Comparison of ENCODE assay signal across 8 cellular contexts in the genomic region with DNA sequence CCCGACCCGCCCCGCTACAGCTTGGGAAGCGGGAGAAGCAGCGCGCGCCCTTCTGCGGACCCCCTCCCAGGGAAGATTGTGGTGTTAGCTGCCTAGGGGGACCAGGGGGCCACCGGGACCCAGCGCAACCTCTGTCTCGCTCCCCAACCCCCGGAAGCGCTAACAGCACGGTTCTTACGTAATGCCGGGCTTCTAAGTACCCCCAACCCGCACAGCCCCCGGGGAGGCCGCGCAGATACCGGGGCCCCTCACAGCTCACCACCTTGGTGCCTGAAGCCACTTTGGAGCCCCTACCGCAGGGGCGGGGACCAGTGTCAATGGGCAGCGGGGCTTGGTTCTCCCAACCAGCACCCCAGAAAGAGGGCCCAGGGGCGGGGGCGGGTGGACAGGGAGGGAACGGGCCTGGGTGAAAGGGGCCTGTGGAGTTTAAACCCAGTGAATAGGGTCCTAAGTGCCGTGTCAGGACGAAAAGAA. TPM values are rescaled to one million over a fixed set of nuclear protein-coding genes. Genes with fewer than 3 reads are reported as not detected.
DNase-seq lines count a peak whose midpoint lies in the region; ATAC-seq, FAIRE-seq and TF ChIP-seq lines count a peak whose summit lies in the region.

No MANE protein-coding gene starts in this region.

- POLR2A ChIA-PET in Panc1 (lab: Charles Lee): no interaction called here

- BruUV-seq in Panc1 (replicated peaks; lab: Mats Ljungman, UMichigan): no TSS peak

- H3K9me3 Mint-ChIP-seq in natural killer cell treated with Interleukin-12 subunit alpha and Interleukin-12 subunit beta and Interleukin-15 and Interleukin-18, amount 100 ng/mL, for 72 hours: no peaks in the 10 kb centered on the region

- no peak overlapping the region for H3K27ac ChIP-seq in Panc1 (ENCODE audit: low read length)

- no peaks in the 10 kb centered on the region; the same call in 1 of the 2 replicates for H3K36me3 ChIP-seq in Panc1 (ENCODE audit: control insufficient read depth, insufficient read depth, low read length)

- H3K36me3 Mint-ChIP-seq in natural killer cell treated with Interleukin-12 subunit alpha and Interleukin-12 subunit beta and Interleukin-15 and Interleukin-18, amount 100 ng/mL, for 72 hours: no peaks in the 10 kb centered on the region

- in situ Hi-C loops in Panc1 (cut with HindIII; ENCODE audit: low pct_unique_long_range_greater_than_20kb, low sequenced_read_pairs): no loop called here

- H3K4me1 ChIP-seq in Panc1 (ENCODE audit: control insufficient read depth, insufficient read depth, low read length): peaks cover 8% of the 10 kb centered on the region

- no peak for TF ChIP-seq POLR2A in GM12891 (IDR thresholded peaks at IDR 0.05; ENCODE audit: low read depth, low read length)

- peaks cover 7 to 9% of the 10 kb centered on the region in 2 donors for H3K27me3 Mint-ChIP-seq in natural killer cell treated with Interleukin-12 subunit alpha and Interleukin-12 subunit beta and Interleukin-15 and Interleukin-18, amount 100 ng/mL, for 72 hours

- ATAC-seq in Panc1: no peak
- no peak for ATAC-seq in natural killer cell treated with Interleukin-12 subunit alpha and Interleukin-12 subunit beta and Interleukin-15 and Interleukin-18, amount 100 ng/mL, for 72 hours
- no peak for ATAC-seq in HG02759 (IDR thresholded peaks at IDR 0.05; ENCODE audit: unreplicated experiment)

- H3K9me3 ChIP-seq in Panc1 (ENCODE audit: control insufficient read depth, insufficient read depth, low read depth, low read length): no peaks in the 10 kb centered on the region

- intact Hi-C loops in Panc1 (cut with micrococcal nuclease; ENCODE audit: unreplicated experiment): no loop called here

- peaks cover 0 to 6% of the 10 kb centered on the region in 2 donors for H3K4me1 Mint-ChIP-seq in natural killer cell treated with Interleukin-12 subunit alpha and Interleukin-12 subunit beta and Interleukin-15 and Interleukin-18, amount 100 ng/mL, for 72 hours (ENCODE audit: low read depth in 2 of 2)

- peak overlapping the region; percentile 58 for H3K4me3 Mint-ChIP-seq in natural killer cell treated with Interleukin-12 subunit alpha and Interleukin-12 subunit beta and Interleukin-15 and Interleukin-18, amount 100 ng/mL, for 72 hours

- DNase-seq in AG10803 (ENCODE audit: low read depth) (no peak), Panc1 (ENCODE audit: low read depth, low spot score) (no peak), epithelial cell of esophagus (ENCODE audit: low read depth) (no peak), epidermal melanocyte (ENCODE audit: insufficient read length, low spot score) (no peak), NCI-H1930 (lab: John Stamatoyannopoulos, UW) (no peak), GM12891 (ENCODE audit: insufficient read length, low spot score) (no peak)
- DNase-seq in natural killer cell treated with Interleukin-12 subunit alpha and Interleukin-12 subunit beta and Interleukin-15 and Interleukin-18, amount 100 ng/mL, for 72 hours (ENCODE audit: low spot score): no peak

- CTCF ChIA-PET in Panc1 (lab: Charles Lee): no interaction called here

- H3K27ac Mint-ChIP-seq in natural killer cell treated with Interleukin-12 subunit alpha and Interleukin-12 subunit beta and Interleukin-15 and Interleukin-18, amount 100 ng/mL, for 72 hours: no peak overlapping the region

- H3K4me3 ChIP-seq in AG10803 (ENCODE audit: low read length) (peak overlapping the region; percentile 73), Panc1 (ENCODE audit: low read depth in 2 of 2, low read length in 2 of 2) (peak overlapping the region; percentile 16 to 34; a peak in 2 of 4 replicates), epithelial cell of esophagus (ENCODE audit: low read length) (peak overlapping the region; percentile 36)

- TF ChIP-seq CTCF in AG10803 (conservative IDR thresholded peaks at IDR 0.05; ENCODE audit: low read length): no peak
- TF ChIP-seq CTCF in Panc1 (IDR thresholded peaks at IDR 0.05): no peak
- TF ChIP-seq CTCF in epithelial cell of esophagus (IDR thresholded peaks at IDR 0.05; ENCODE audit: insufficient read depth, low read depth, low read length, missing control alignments): no peak

- FAIRE-seq in GM12891 (lab: Jason Lieb, UNC): no peak

- H3K27me3 ChIP-seq in Panc1 (ENCODE audit: control insufficient read depth, insufficient read depth, low read length): peaks cover 3% of the 10 kb centered on the region; the same call in 1 of the 2 replicates

TF ChIP-seq in GM12891, 5 proteins besides CTCF, POLR2A, EP300 and RAD21:
- no peak for TF ChIP-seq SPI1 (IDR thresholded peaks at IDR 0.05; ENCODE audit: low read depth, low read length)
- no peak for TF ChIP-seq PAX5 (IDR thresholded peaks at IDR 0.05; ENCODE audit: insufficient read depth, low read length, severe bottlenecking)
- no peak for TF ChIP-seq TAF1 (IDR thresholded peaks at IDR 0.05; ENCODE audit: low read depth, low read length)
- TF ChIP-seq POU2F2 (IDR thresholded peaks at IDR 0.05; ENCODE audit: low read depth, low read length): no peak
- no peak for TF ChIP-seq POLR2AphosphoS5 (IDR thresholded peaks at IDR 0.05; ENCODE audit: low read depth, low read length)

RNA-seq across cellular contexts. Expression of gene MPP2, which starts 0.3 kb away (rescaled TPM):
- 3.5 TPM for total RNA-seq in Panc1 (2021; ENCODE audit: unreplicated experiment)
- polyA plus RNA-seq in Panc1 (2012; ENCODE audit: insufficient read length): 4.4 TPM
- under 1 TPM; 0.47 to 0.64 TPM for total RNA-seq in natural killer cell treated with Interleukin-12 subunit alpha and Interleukin-12 subunit beta and Interleukin-15 and Interleukin-18, amount 100 ng/mL, for 72 hours
- 0.04 TPM for polyA plus RNA-seq in GM12891 (2012; ENCODE audit: low read depth, missing spikeins)

RNA-seq across cellular contexts. Expression of gene PPY, which starts 35.3 kb away (rescaled TPM):
- not detected for total RNA-seq in Panc1 (2021; ENCODE audit: unreplicated experiment)
- not detected for polyA plus RNA-seq in Panc1 (2012; ENCODE audit: insufficient read length)
- total RNA-seq in natural killer cell treated with Interleukin-12 subunit alpha and Interleukin-12 subunit beta and Interleukin-15 and Interleukin-18, amount 100 ng/mL, for 72 hours: not detected
- not detected for polyA plus RNA-seq in GM12891 (2012; ENCODE audit: low read depth, missing spikeins)

RNA-seq across cellular contexts. Expression of gene PYY, which starts 46.8 kb away (rescaled TPM):
- total RNA-seq in Panc1 (2021; ENCODE audit: unreplicated experiment): not detected
- not detected for polyA plus RNA-seq in Panc1 (2012; ENCODE audit: insufficient read length)
- not detected for total RNA-seq in natural killer cell treated with Interleukin-12 subunit alpha and Interleukin-12 subunit beta and Interleukin-15 and Interleukin-18, amount 100 ng/mL, for 72 hours
- polyA plus RNA-seq in GM12891 (2012; ENCODE audit: low read depth, missing spikeins): 0.21 TPM
